In genomic region chr2:81412681-81413080, GRCh38 we compare ENCODE assay signal across 24 cellular contexts.
DNase-seq lines count a peak whose midpoint lies in the region; ATAC-seq and FAIRE-seq lines count a peak whose summit lies in the region.
"Had no signal": no experiment of that assay in that cellular context is flagged by ENCODE, and none has a peak within 500 bp of the region (broad histone marks: within the 10 kb centered on the region; RNA-seq: fewer than 3 reads in every experiment).

No MANE protein-coding gene starts in this region.

- peak; percentile 65 for FAIRE-seq in RCC 7860 (lab: Jason Lieb, UNC)
- FAIRE-seq: G401.6, GM12892 had no signal

- H3K27me3 ChIP-seq in trophoblast cell (ENCODE audit: insufficient read depth, low read length): no peaks in the 10 kb centered on the region
- H3K27me3 ChIP-seq: BLaER1 had no signal

- H4K91ac ChIP-seq in trophoblast cell (ENCODE audit: low read depth, low read length): no peak overlapping the region

- no peaks in the 10 kb centered on the region for H3K36me3 ChIP-seq in trophoblast cell (ENCODE audit: control insufficient read depth in 1 of 2, insufficient read depth in 2 of 2, low read length in 2 of 2)
- H3K36me3 ChIP-seq: BLaER1 had no signal

- no peak overlapping the region for H3K4me3 ChIP-seq in trophoblast cell (ENCODE audit: low read depth, low read length)
- H3K4me3 ChIP-seq: BLaER1 had no signal

- H2BK5ac ChIP-seq in trophoblast cell (ENCODE audit: low read depth, low read length, poor library complexity): no peak overlapping the region

- DNase-seq in HPDE6-E6E7 (ENCODE audit: extremely low spot score): peak; percentile 3
- DNase-seq in RCC 7860 (ENCODE audit: low spot score): peak; percentile 58
- peak; percentile 88 for DNase-seq in kidney glomerular epithelial cell (lab: John Stamatoyannopoulos, UW)
- DNase-seq in trophoblast cell: no peak
- no peak for DNase-seq in OCI-M1 (lab: John Stamatoyannopoulos, UW)
- DNase-seq: CD4-positive, alpha-beta T cell; COR-L47; DMS 273 treated with DMSO at 0.1 percent for 48 hours; DND-41; GOT3; KBM-7; NCI-H1694; NCI-H2081; NCI-H2171; NCI-H345; NCI-H524; NCI-H82; Right ventricle myocardium superior had no signal

- no peaks in the 10 kb centered on the region for H3K4me1 ChIP-seq in trophoblast cell (ENCODE audit: control insufficient read depth in 1 of 2, insufficient read depth in 2 of 2, low read length in 2 of 2)
- H3K4me1 ChIP-seq: BLaER1 had no signal

- no peak for ATAC-seq in HG03108 (IDR thresholded peaks at IDR 0.05; ENCODE audit: unreplicated experiment)
- no peak for ATAC-seq in GM21526 (IDR thresholded peaks at IDR 0.05; ENCODE audit: low FRiP score, unreplicated experiment)
- ATAC-seq: HCT116 had no signal

- H2AFZ ChIP-seq in trophoblast cell (ENCODE audit: insufficient read depth, low read length, poor library complexity): no peak overlapping the region

- H3K79me2 ChIP-seq in trophoblast cell (ENCODE audit: control insufficient read depth, insufficient read depth, low read length, poor library complexity): no peaks in the 10 kb centered on the region

- H4K8ac ChIP-seq in trophoblast cell (ENCODE audit: low read depth, low read length): no peak overlapping the region

- no peak overlapping the region for H3K23ac ChIP-seq in trophoblast cell (ENCODE audit: low read length)

- no peak overlapping the region for H3K18ac ChIP-seq in trophoblast cell (ENCODE audit: low read length)

- H3K79me1 ChIP-seq in trophoblast cell (ENCODE audit: low read length): no peaks in the 10 kb centered on the region

- H2BK120ac ChIP-seq in trophoblast cell (ENCODE audit: insufficient read depth, low read length, poor library complexity): no peak overlapping the region

- no peaks in the 10 kb centered on the region for H3K9me3 ChIP-seq in trophoblast cell (ENCODE audit: insufficient read depth, low read depth, low read length)
- H3K9me3 ChIP-seq: BLaER1 had no signal

- H3K14ac ChIP-seq in trophoblast cell (ENCODE audit: low read length): no peak overlapping the region

- no peak overlapping the region for H3K9ac ChIP-seq in trophoblast cell (ENCODE audit: low read length)
- H3K9ac ChIP-seq: BLaER1 had no signal

- no peak overlapping the region for H3K27ac ChIP-seq in trophoblast cell (ENCODE audit: low read depth, low read length)
- H3K27ac ChIP-seq: BLaER1 had no signal

- no peak overlapping the region for H3K4me2 ChIP-seq in trophoblast cell (ENCODE audit: low read length)
- H3K4me2 ChIP-seq: BLaER1 had no signal

- H3K4ac ChIP-seq in trophoblast cell (ENCODE audit: low read depth, low read length): no peak overlapping the region

- H2AK5ac ChIP-seq in trophoblast cell (ENCODE audit: low read length): no peak overlapping the region

- H4K12ac ChIP-seq in trophoblast cell (ENCODE audit: low read depth, low read length): no peak overlapping the region

- H2BK12ac ChIP-seq in trophoblast cell (ENCODE audit: low read length): no peak overlapping the region

- no CpG with 5 or more reads among the region's 3 CpGs for WGBS in trophoblast cell (ENCODE audit: extremely low coverage, insufficient coverage, insufficient read length)

Comparison
In these comparisons a context has a peak if more than half of its experiments do, and no peak if none do; other contexts are left out.
1. DNase-seq: peak in HPDE6-E6E7 (single experiment), RCC 7860 (single experiment) and kidney glomerular epithelial cell (single experiment); none in trophoblast cell (0 of 2) and OCI-M1 (single experiment).